8 cellular contexts compared by ENCODE assay signal in the genomic region with DNA sequence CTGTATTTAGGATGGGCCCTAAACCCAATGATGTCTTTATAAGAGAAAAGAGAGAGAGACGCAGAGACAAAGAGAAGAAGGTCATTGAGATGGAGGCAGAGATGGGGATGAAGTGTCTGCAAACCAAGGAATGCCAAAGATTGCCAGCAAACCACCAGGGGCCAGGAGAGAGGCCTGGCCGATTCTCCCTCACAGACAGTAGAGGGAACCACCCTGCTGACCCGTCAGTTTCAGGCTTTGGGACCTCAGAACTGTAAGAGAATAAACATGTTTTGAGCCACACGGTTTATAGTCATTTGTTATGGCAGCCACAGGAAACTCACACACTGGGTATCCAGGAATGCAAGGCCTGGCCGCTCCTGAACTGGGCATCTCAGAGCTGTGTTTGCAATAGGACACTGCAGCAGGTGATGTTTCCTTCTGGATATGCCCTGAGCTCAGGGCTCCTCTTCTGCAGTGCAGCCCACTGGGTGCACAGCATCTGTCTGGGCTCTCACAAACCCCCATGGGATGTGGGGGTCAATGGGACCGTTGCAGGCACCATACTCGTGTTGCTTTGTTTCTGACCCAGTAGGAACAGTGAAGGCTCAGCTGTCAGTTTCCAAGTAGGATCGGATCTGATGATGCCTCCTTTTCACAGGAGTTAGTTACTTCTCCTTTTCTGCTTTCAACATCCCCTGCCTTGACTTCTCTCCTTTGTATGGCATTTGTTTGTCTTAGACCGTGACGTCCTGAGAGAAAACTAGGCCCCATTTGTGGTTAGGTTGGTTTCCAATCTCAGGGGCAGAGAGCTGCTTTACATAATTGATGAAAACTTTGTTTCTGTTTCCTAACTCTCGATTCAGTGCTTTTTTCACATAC. TPM values are rescaled to one million over a fixed set of nuclear protein-coding genes. Genes with fewer than 3 reads are reported as not detected.
A peak's percentile ranks its signal among the peaks of the same experiment; 100 is the strongest.
DNase-seq lines count a peak whose midpoint lies in the region; ATAC-seq and TF ChIP-seq lines count a peak whose summit lies in the region.

No MANE protein-coding gene starts in this region.

- no peak for TF ChIP-seq EP300 in ovary (IDR thresholded peaks at IDR 0.05)

- H3K4me1 Mint-ChIP-seq in activated naive CD4-positive, alpha-beta T cell treated with anti-CD3 and anti-CD28 coated beads, Interleukin-2, amount 10 ng/mL, durations not matched to agents 7 days and 5 days = peaks cover 80% of the 10 kb centered on the region
- peaks cover 80% of the 10 kb centered on the region for H3K4me1 Mint-ChIP-seq in stimulated activated memory B cell treated with anti-CD40 and anti-IgM and Interleukin-4, amounts not matched to agents 10 μg/mL and 1 μg/mL and 100 μg/mL, for 72 hours

- no peak overlapping the region for H3K27ac ChIP-seq in ovary

- intact Hi-C loops in ovary (cut with DNase I) = no loop called here

- H3K27me3 Mint-ChIP-seq in activated naive CD4-positive, alpha-beta T cell treated with anti-CD3 and anti-CD28 coated beads, Interleukin-2, amount 10 ng/mL, durations not matched to agents 7 days and 5 days = no peaks in the 10 kb centered on the region
- H3K27me3 Mint-ChIP-seq in stimulated activated memory B cell treated with anti-CD40 and anti-IgM and Interleukin-4, amounts not matched to agents 10 μg/mL and 1 μg/mL and 100 μg/mL, for 72 hours = no peaks in the 10 kb centered on the region

- TF ChIP-seq POLR2A in Raji (IDR thresholded peaks at IDR 0.05; ENCODE audit: insufficient read depth, low read depth, low read length) (peak; percentile 38; the same call in 1 of the 2 replicates), ovary (IDR thresholded peaks at IDR 0.05) (no peak)

- ATAC-seq in HG02852 (IDR thresholded peaks at IDR 0.05; ENCODE audit: unreplicated experiment) = peak; percentile 50
- peak; percentile 44 for ATAC-seq in stimulated activated memory B cell treated with anti-CD40 and anti-IgM and Interleukin-4, amounts not matched to agents 10 μg/mL and 1 μg/mL and 100 μg/mL, for 72 hours

- no peak for TF ChIP-seq CTCF in ovary (IDR thresholded peaks at IDR 0.05)

- H3K36me3 ChIP-seq in ovary = no peaks in the 10 kb centered on the region

- DNase-seq in activated naive CD4-positive, alpha-beta T cell treated with anti-CD3 and anti-CD28 coated beads, Interleukin-2, amount 10 ng/mL, durations not matched to agents 7 days and 5 days = no peak
- no peak for DNase-seq in activated naive CD4-positive, alpha-beta T cell treated with anti-CD3 and anti-CD28 coated beads, Interleukin-2, amount 50 U/mL, for 16 hours
- DNase-seq in pons (ENCODE audit: low spot score) (no peak), ovary (no peak), NCI-H1092 treated with DMSO at 0.1 percent for 48 hours (lab: John Stamatoyannopoulos, UW) (no peak)

- no peak overlapping the region for H3K4me3 ChIP-seq in ovary

- WGBS in ovary, 3 donors = 73 to 76% (median 75%) methylated on average over 11 of the region's 11 CpGs

- no peaks in the 10 kb centered on the region for H3K9me3 Mint-ChIP-seq in activated naive CD4-positive, alpha-beta T cell treated with anti-CD3 and anti-CD28 coated beads, Interleukin-2, amount 10 ng/mL, durations not matched to agents 7 days and 5 days
- no peaks in the 10 kb centered on the region for H3K9me3 Mint-ChIP-seq in stimulated activated memory B cell treated with anti-CD40 and anti-IgM and Interleukin-4, amounts not matched to agents 10 μg/mL and 1 μg/mL and 100 μg/mL, for 72 hours

- H3K27ac Mint-ChIP-seq in activated naive CD4-positive, alpha-beta T cell treated with anti-CD3 and anti-CD28 coated beads, Interleukin-2, amount 10 ng/mL, durations not matched to agents 7 days and 5 days = peak overlapping the region; percentile 17
- peak overlapping the region; percentile 88 for H3K27ac Mint-ChIP-seq in stimulated activated memory B cell treated with anti-CD40 and anti-IgM and Interleukin-4, amounts not matched to agents 10 μg/mL and 1 μg/mL and 100 μg/mL, for 72 hours

- H3K36me3 Mint-ChIP-seq in activated naive CD4-positive, alpha-beta T cell treated with anti-CD3 and anti-CD28 coated beads, Interleukin-2, amount 10 ng/mL, durations not matched to agents 7 days and 5 days = peaks cover 55% of the 10 kb centered on the region
- H3K36me3 Mint-ChIP-seq in stimulated activated memory B cell treated with anti-CD40 and anti-IgM and Interleukin-4, amounts not matched to agents 10 μg/mL and 1 μg/mL and 100 μg/mL, for 72 hours = peaks cover 52% of the 10 kb centered on the region

- no peak overlapping the region for H3K4me3 Mint-ChIP-seq in activated naive CD4-positive, alpha-beta T cell treated with anti-CD3 and anti-CD28 coated beads, Interleukin-2, amount 10 ng/mL, durations not matched to agents 7 days and 5 days
- peak overlapping the region; percentile 15 for H3K4me3 Mint-ChIP-seq in stimulated activated memory B cell treated with anti-CD40 and anti-IgM and Interleukin-4, amounts not matched to agents 10 μg/mL and 1 μg/mL and 100 μg/mL, for 72 hours

- no peaks in the 10 kb centered on the region for H3K27me3 ChIP-seq in ovary

- no peaks in the 10 kb centered on the region for H3K9me3 ChIP-seq in ovary

- CTCF ChIA-PET in activated naive CD4-positive, alpha-beta T cell treated with anti-CD3 and anti-CD28 coated beads, Interleukin-2, amount 10 ng/mL, durations not matched to agents 7 days and 5 days (lab: Charles Lee) = interaction anchor here (1.1 to 1.2 kb wide), 2 partner anchors 8 to 41 kb away, joined by 3 to 5 read pairs; no protein-coding TSS in a partner anchor

- peaks cover 3% of the 10 kb centered on the region for H3K4me1 ChIP-seq in ovary (ENCODE audit: insufficient read depth)

RNA-seq across cellular contexts. Expression of a gene that starts 20.8 kb away (rescaled TPM):
- 10 to 100 TPM; 22.2 to 47.2 (median 30.8) TPM for total RNA-seq in ovary
- 10 to 100 TPM; 29.0 to 62.6 TPM for polyA plus RNA-seq in ovary

RNA-seq across cellular contexts. Expression of a gene that starts 34.0 kb away (rescaled TPM):
- total RNA-seq in ovary = 10 to 100 TPM; 40.8 to 74.0 (median 54.4) TPM
- polyA plus RNA-seq in ovary = 10 to 100 TPM; 24.8 to 51.4 TPM
